In the genomic region with DNA sequence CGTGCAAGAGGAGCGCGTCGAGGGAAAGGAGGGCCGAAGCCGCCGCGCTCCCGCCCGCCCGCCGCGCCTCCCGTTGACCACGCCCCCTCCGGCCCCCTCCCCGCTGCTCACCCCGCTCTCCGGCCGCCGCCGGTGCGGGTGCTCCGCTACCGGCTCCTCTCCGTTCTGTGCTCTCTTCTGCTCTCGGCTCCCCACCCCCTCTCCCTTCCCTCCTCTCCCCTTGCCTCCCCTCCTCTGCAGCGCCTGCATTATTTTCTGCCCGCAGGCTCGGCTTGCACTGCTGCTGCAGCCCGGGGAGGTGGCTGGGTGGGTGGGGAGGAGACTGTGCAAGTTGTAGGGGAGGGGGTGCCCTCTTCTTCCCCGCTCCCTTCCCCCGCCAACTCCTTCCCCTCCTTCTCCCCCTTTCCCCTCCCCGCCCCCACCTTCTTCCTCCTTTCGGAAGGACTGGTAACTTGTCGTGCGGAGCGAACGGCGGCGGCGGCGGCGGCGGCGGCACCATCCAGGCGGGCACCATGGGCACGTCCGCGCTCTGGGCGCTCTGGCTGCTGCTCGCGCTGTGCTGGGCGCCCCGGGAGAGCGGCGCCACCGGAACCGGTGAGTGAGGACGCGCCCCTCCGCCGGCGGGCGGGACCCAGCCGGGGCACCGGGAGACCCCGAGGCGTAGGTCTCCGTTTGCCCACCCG, we compare ENCODE assay signal across 8 cellular contexts. TPM values are rescaled to one million over a fixed set of nuclear protein-coding genes. Genes with fewer than 3 reads are reported as not detected.
A peak's percentile ranks its signal among the peaks of the same experiment; 100 is the strongest.
DNase-seq lines count a peak whose midpoint lies in the region; ATAC-seq and TF ChIP-seq lines count a peak whose summit lies in the region.

A gene (plus strand): TSS at position 110 of the 683 bp plus-strand sequence. CDS start 403 bp downstream, at position 513.

- peak within 1 kb of the TSS; percentile 51 to 87 (median 81) for H3K4me3 Mint-ChIP-seq in CD4-positive, CD25-positive, alpha-beta regulatory T cell
- peak within 1 kb of the TSS; percentile 75 for H3K4me3 Mint-ChIP-seq in MCF 10A (ENCODE audit: unreplicated experiment)

- POLR2A ChIA-PET in MCF 10A (lab: Yijun Ruan, JAX), result interaction anchor here (0.6 to 0.7 kb wide), 2 partner anchors 204 to 222 kb away, joined by 4 read pairs; a partner anchor contains a TSS

- H3K27me3 ChIP-seq in CD4-positive, CD25-positive, alpha-beta regulatory T cell (ENCODE audit: control insufficient read depth, insufficient read depth, low read length), result peaks cover 23% of the 10 kb centered on the region
- no peaks in the 10 kb centered on the region for H3K27me3 ChIP-seq in SJSA1 (replicated peaks)
- no peaks in the 10 kb centered on the region for H3K27me3 ChIP-seq in skeletal muscle tissue (ENCODE audit: control insufficient read depth in 3 of 3, insufficient read depth in 3 of 3, low read length in 3 of 3)

- H3K36me3 Mint-ChIP-seq in CD4-positive, CD25-positive, alpha-beta regulatory T cell, result no peaks in the 10 kb centered on the region
- no peaks in the 10 kb centered on the region for H3K36me3 Mint-ChIP-seq in MCF 10A (ENCODE audit: insufficient read depth, unreplicated experiment)

- no peak within 1 kb of the TSS for H3K27ac Mint-ChIP-seq in CD4-positive, CD25-positive, alpha-beta regulatory T cell
- peak within 1 kb of the TSS; percentile 77 for H3K27ac Mint-ChIP-seq in MCF 10A (ENCODE audit: low read depth, unreplicated experiment)

- TF ChIP-seq CTCF in MCF 10A (IDR thresholded peaks at IDR 0.05; ENCODE audit: unreplicated experiment), result no peak

- DNase-seq in CD4-positive, CD25-positive, alpha-beta regulatory T cell, result peak in 1 of 3 donors; percentile 30
- DNase-seq in SJSA1 (ENCODE audit: low read depth in 1 of 2, low spot score in 2 of 2) (no peak), MCF 10A (ENCODE audit: unreplicated experiment) (peak; percentile 42), iPS-NIHi11 (ENCODE audit: low spot score) (peak; percentile 81)

- H3K4me1 Mint-ChIP-seq in CD4-positive, CD25-positive, alpha-beta regulatory T cell, result peaks cover 0 to 20% (median 4%) of the 10 kb centered on the region in 4 donors
- peaks cover 5% of the 10 kb centered on the region for H3K4me1 Mint-ChIP-seq in MCF 10A (ENCODE audit: insufficient read depth, unreplicated experiment)

- H3K27me3 Mint-ChIP-seq in CD4-positive, CD25-positive, alpha-beta regulatory T cell, result peaks cover 56% of the 10 kb centered on the region
- H3K27me3 Mint-ChIP-seq in MCF 10A (ENCODE audit: insufficient read depth, unreplicated experiment), result no peaks in the 10 kb centered on the region

- H3K4me1 ChIP-seq in CD4-positive, CD25-positive, alpha-beta regulatory T cell (ENCODE audit: control insufficient read depth, insufficient read depth, low read length, poor library complexity, severe bottlenecking), result peaks cover 23% of the 10 kb centered on the region
- 0 out of 2 replicates have a peak, but pooled peaks cover 3% of the 10 kb centered on the region for H3K4me1 ChIP-seq in SJSA1 (replicated peaks)
- peaks cover 17 to 24% (median 22%) of the 10 kb centered on the region in 3 donors for H3K4me1 ChIP-seq in skeletal muscle tissue (ENCODE audit: control insufficient read depth in 3 of 3, insufficient read depth in 3 of 3, low read length in 3 of 3)

- intact Hi-C loops in MCF 10A (cut with micrococcal nuclease), result loop anchor here (1.0 to 10.0 kb wide), 4 partner anchors 65 to 223 kb away; a partner anchor contains a TSS

- H3K9me3 ChIP-seq in CD4-positive, CD25-positive, alpha-beta regulatory T cell (ENCODE audit: control insufficient read depth in 2 of 2, low read length in 2 of 2), result no peaks in the 10 kb centered on the region
- H3K9me3 ChIP-seq in SJSA1 (replicated peaks), result no peaks in the 10 kb centered on the region
- H3K9me3 ChIP-seq in skeletal muscle tissue (ENCODE audit: control insufficient read depth in 3 of 3, low read length in 3 of 3), result no peaks in the 10 kb centered on the region

- peaks cover 0 to 5% (median 0%) of the 10 kb centered on the region in 7 donors for H3K9me3 Mint-ChIP-seq in CD4-positive, CD25-positive, alpha-beta regulatory T cell
- H3K9me3 Mint-ChIP-seq in MCF 10A (ENCODE audit: unreplicated experiment), result no peaks in the 10 kb centered on the region

- BruUV-seq in MCF 10A (replicated peaks; lab: Mats Ljungman, UMichigan), result no TSS peak

- H3K9ac ChIP-seq in skeletal muscle tissue (ENCODE audit: low read depth in 1 of 3, low read length in 3 of 3), result peak within 1 kb of the TSS; percentile 88 to 96 (median 95)

- H3K36me3 ChIP-seq in CD4-positive, CD25-positive, alpha-beta regulatory T cell (ENCODE audit: control insufficient read depth, insufficient read depth, low read length), result no peaks in the 10 kb centered on the region
- no peaks in the 10 kb centered on the region for H3K36me3 ChIP-seq in SJSA1
- H3K36me3 ChIP-seq in skeletal muscle tissue (ENCODE audit: control insufficient read depth in 3 of 3, insufficient read depth in 3 of 3, low read length in 3 of 3), result no peaks in the 10 kb centered on the region

- no peak within 1 kb of the TSS for H3K4me3 ChIP-seq in CD4-positive, CD25-positive, alpha-beta regulatory T cell (ENCODE audit: low read depth, low read length)
- H3K4me3 ChIP-seq in SJSA1 (peak within 1 kb of the TSS; percentile 48), skeletal muscle tissue (ENCODE audit: low read length in 3 of 3) (peak within 1 kb of the TSS; percentile 75 to 84 (median 78))

- CTCF ChIA-PET in MCF 10A (lab: Yijun Ruan, JAX), result no interaction called here

- no peak for ATAC-seq in CD4-positive, CD25-positive, alpha-beta regulatory T cell (ENCODE audit: low read depth in 2 of 2)
- ATAC-seq in GM19351 (IDR thresholded peaks at IDR 0.05; ENCODE audit: unreplicated experiment) (peak; percentile 27), HG03460 (IDR thresholded peaks at IDR 0.05; ENCODE audit: unreplicated experiment) (peak; percentile 36), HG03565 (IDR thresholded peaks at IDR 0.05; ENCODE audit: unreplicated experiment) (no peak)

- no peak within 1 kb of the TSS for H3K27ac ChIP-seq in CD4-positive, CD25-positive, alpha-beta regulatory T cell (ENCODE audit: insufficient read depth, low read length, poor library complexity, severe bottlenecking)
- no peak within 1 kb of the TSS for H3K27ac ChIP-seq in SJSA1
- peak within 1 kb of the TSS; percentile 85 for H3K27ac ChIP-seq in skeletal muscle tissue (ENCODE audit: low read depth, low read length)

RNA-seq across cellular contexts. Expression of the gene that starts here (rescaled TPM):
- total RNA-seq in CD4-positive, CD25-positive, alpha-beta regulatory T cell, result not detected
- not detected for polyA plus RNA-seq in CD4-positive, CD25-positive, alpha-beta regulatory T cell
- 1.1 and 3.9 TPM in 2 replicates for total RNA-seq in SJSA1 (2014; rRNA removed; shearing (Covaris generic))
- total RNA-seq in MCF 10A (2022), result 5.0 and 7.2 TPM in 2 replicates
- total RNA-seq in skeletal muscle tissue, result 18.3 TPM

Comparison
In these comparisons a context has a peak if more than half of its experiments do, and no peak if none do; other contexts are left out.
1. ATAC-seq: peak in GM19351 (single experiment) and HG03460 (single experiment); none in CD4-positive, CD25-positive, alpha-beta regulatory T cell (0 of 2) and HG03565 (single experiment).
2. DNase-seq: peak in MCF 10A (single experiment) and iPS-NIHi11 (single experiment); none in SJSA1 (0 of 2).